In genomic region chrX:39619182-39620009, GRCh38 we compare ENCODE assay signal across 1 cellular context.
TF ChIP-seq lines count a peak whose summit lies in the region.

No MANE protein-coding gene starts in this region.

TF ChIP-seq in K562, 482 proteins besides CTCF, POLR2A, EP300 and RAD21 (continued from another document):
- TF ChIP-seq TRIM24 (IDR thresholded peaks at IDR 0.05) (peak; percentile 14 to 61; a peak in 1 of 4 replicates), OTX1 (CRISPR knock-in tag; IDR thresholded peaks at IDR 0.05) (no peak), SMAD3 (CRISPR knock-in tag; conservative IDR thresholded peaks at IDR 0.05) (no peak), TARDBP (IDR thresholded peaks at IDR 0.05) (no peak), FOS (IDR thresholded peaks at IDR 0.05; ENCODE audit: extremely low read depth, insufficient read length) (no peak), HSF4 (CRISPR knock-in tag; IDR thresholded peaks at IDR 0.05; ENCODE audit: borderline replicate concordance) (no peak), U2AF2 (optimal IDR thresholded peaks at IDR 0.05; ENCODE audit: low read depth, low read length) (no peak), MCM7 (IDR thresholded peaks at IDR 0.05) (no peak), HDAC1 (IDR thresholded peaks at IDR 0.05) (0 out of 4 replicates have a peak, but pooled peaks of 1 of the 2 experiments have one; percentile 20), CBX3 (IDR thresholded peaks at IDR 0.05; ENCODE audit: borderline replicate concordance in 1 of 2, low read length in 2 of 2) (no peak), DNMT1 (IDR thresholded peaks at IDR 0.05) (no peak), ZNF77 (CRISPR knock-in tag; IDR thresholded peaks at IDR 0.05) (no peak), ELF2 (CRISPR knock-in tag; IDR thresholded peaks at IDR 0.05) (no peak), ZNF165 (CRISPR knock-in tag; IDR thresholded peaks at IDR 0.05; ENCODE audit: borderline replicate concordance) (no peak), FOXJ3 (CRISPR knock-in tag; IDR thresholded peaks at IDR 0.05) (no peak)
- TF ChIP-seq, protein P1, sequence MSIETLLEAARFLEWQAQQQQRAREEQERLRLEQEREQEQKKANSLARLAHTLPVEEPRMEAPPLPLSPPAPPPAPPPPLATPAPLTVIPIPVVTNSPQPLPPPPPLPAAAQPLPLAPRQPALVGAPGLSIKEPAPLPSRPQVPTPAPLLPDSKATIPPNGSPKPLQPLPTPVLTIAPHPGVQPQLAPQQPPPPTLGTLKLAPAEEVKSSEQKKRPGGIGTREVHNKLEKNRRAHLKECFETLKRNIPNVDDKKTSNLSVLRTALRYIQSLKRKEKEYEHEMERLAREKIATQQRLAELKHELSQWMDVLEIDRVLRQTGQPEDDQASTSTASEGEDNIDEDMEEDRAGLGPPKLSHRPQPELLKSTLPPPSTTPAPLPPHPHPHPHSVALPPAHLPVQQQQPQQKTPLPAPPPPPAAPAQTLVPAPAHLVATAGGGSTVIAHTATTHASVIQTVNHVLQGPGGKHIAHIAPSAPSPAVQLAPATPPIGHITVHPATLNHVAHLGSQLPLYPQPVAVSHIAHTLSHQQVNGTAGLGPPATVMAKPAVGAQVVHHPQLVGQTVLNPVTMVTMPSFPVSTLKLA (conservative IDR thresholded peaks at IDR 0.05) = 0 out of 4 replicates have a peak, but pooled peaks have one; percentile 19
- TF ChIP-seq, protein P2, sequence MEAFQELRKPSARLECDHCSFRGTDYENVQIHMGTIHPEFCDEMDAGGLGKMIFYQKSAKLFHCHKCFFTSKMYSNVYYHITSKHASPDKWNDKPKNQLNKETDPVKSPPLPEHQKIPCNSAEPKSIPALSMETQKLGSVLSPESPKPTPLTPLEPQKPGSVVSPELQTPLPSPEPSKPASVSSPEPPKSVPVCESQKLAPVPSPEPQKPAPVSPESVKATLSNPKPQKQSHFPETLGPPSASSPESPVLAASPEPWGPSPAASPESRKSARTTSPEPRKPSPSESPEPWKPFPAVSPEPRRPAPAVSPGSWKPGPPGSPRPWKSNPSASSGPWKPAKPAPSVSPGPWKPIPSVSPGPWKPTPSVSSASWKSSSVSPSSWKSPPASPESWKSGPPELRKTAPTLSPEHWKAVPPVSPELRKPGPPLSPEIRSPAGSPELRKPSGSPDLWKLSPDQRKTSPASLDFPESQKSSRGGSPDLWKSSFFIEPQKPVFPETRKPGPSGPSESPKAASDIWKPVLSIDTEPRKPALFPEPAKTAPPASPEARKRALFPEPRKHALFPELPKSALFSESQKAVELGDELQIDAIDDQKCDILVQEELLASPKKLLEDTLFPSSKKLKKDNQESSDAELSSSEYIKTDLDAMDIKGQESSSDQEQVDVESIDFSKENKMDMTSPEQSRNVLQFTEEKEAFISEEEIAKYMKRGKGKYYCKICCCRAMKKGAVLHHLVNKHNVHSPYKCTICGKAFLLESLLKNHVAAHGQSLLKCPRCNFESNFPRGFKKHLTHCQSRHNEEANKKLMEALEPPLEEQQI (IDR thresholded peaks at IDR 0.05) = no peak
